1 cellular context compared by ENCODE assay signal in the genomic region with DNA sequence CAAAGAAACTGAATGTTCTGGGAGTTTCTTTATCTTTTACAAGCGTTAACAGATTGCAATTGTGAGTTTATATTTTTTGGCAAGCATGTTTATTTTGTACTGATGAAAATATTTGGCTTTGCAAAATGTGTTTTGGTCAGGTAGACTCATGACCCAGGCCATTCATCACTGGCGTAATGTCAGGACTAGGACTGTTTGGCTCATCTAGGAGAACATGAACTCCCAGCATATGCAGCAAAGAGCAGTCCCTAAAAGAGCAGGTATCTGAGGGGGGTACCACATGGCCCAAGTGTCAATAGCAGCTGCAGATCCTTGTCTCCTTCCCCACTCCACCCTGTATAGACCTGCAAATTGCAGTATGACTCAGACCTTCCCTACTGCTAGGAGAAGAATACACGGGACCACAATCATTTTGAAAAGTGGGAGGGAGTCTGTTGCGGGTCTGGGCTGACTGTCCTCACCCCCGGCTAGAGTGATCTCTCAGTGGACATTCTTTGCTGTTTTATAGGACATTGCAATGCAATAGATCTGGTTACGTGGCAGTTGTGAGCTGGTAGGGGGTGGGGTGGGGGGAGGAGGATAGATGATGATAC.
TF ChIP-seq lines count a peak whose summit lies in the region.

No MANE protein-coding gene starts in this region.

TF ChIP-seq in H1, 55 proteins besides CTCF, POLR2A, EP300 and RAD21:
- peak; percentile 76 for TF ChIP-seq JUND (IDR thresholded peaks at IDR 0.05; ENCODE audit: low read length)
- TF ChIP-seq TAF7 (optimal IDR thresholded peaks at IDR 0.05; ENCODE audit: borderline replicate concordance, low read depth, low read length), result no peak
- TF ChIP-seq SP4 (IDR thresholded peaks at IDR 0.05; ENCODE audit: low read length), result no peak
- TF ChIP-seq, protein P1, sequence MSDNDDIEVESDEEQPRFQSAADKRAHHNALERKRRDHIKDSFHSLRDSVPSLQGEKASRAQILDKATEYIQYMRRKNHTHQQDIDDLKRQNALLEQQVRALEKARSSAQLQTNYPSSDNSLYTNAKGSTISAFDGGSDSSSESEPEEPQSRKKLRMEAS (IDR thresholded peaks at IDR 0.05), result peak; percentile 68
- TF ChIP-seq SP1 (IDR thresholded peaks at IDR 0.05; ENCODE audit: low read depth, low read length), result no peak
- TF ChIP-seq POU5F1 (IDR thresholded peaks at IDR 0.05; ENCODE audit: low read depth, low read length), result no peak
- TF ChIP-seq SIN3A (conservative IDR thresholded peaks at IDR 0.05 in 1 of 2, IDR thresholded peaks at IDR 0.05 in 1 of 2; ENCODE audit: low read depth in 1 of 2, low read length in 2 of 2), result peak in 1 of 2 experiments; percentile 47; a peak in 1 of 4 replicates
